8 cellular contexts compared by ENCODE assay signal in genomic region chr7:6705959-6706665, GRCh38. TPM values are rescaled to one million over a fixed set of nuclear protein-coding genes. Genes with fewer than 3 reads are reported as not detected.
DNase-seq lines count a peak whose midpoint lies in the region; ATAC-seq, FAIRE-seq and TF ChIP-seq lines count a peak whose summit lies in the region.

No MANE protein-coding gene starts in this region.

- peaks cover 12% of the 10 kb centered on the region for H3K4me1 ChIP-seq in Karpas-422 (ENCODE audit: low read length)
- peaks cover 18 to 24% of the 10 kb centered on the region in 2 donors for H3K4me1 ChIP-seq in thyroid gland

- peaks cover 25% of the 10 kb centered on the region for H3K9me3 Mint-ChIP-seq in activated CD4-positive, alpha-beta memory T cell treated with anti-CD3 and anti-CD28 coated beads for 36 hours
- H3K9me3 Mint-ChIP-seq in naive B cell: peaks cover 0 to 4% (median 0%) of the 10 kb centered on the region in 7 donors

- peak; percentile 19 to 20 for ATAC-seq in naive B cell (ENCODE audit: low read depth in 2 of 2)

- no peaks in the 10 kb centered on the region for H3K27me3 Mint-ChIP-seq in activated CD4-positive, alpha-beta memory T cell treated with anti-CD3 and anti-CD28 coated beads for 36 hours
- peaks cover 0 to 6% (median 0%) of the 10 kb centered on the region in 3 donors for H3K27me3 Mint-ChIP-seq in naive B cell

- H3K4me2 ChIP-seq in Karpas-422 (ENCODE audit: low read depth, low read length, poor library complexity, severe bottlenecking): peak overlapping the region; percentile 76

- no peak; the same call in 1 of the 2 replicates for TF ChIP-seq POLR2A in H54 (IDR thresholded peaks at IDR 0.05; ENCODE audit: low read depth, low read length)
- TF ChIP-seq POLR2A in thyroid gland (IDR thresholded peaks at IDR 0.05): no peak

- H3K4me3 ChIP-seq in Karpas-422 (ENCODE audit: low read length) (peak overlapping the region; percentile 99), epithelial cell of proximal tubule (ENCODE audit: low read depth, low read length) (peak overlapping the region; percentile 99), thyroid gland (replicated peaks in 1 of 3) (peak overlapping the region; percentile 81 to 98 (median 88))

- TF ChIP-seq CTCF in GM10266 (IDR thresholded peaks at IDR 0.05; ENCODE audit: control insufficient read depth, insufficient read depth, low read depth, missing control alignments) (no peak), epithelial cell of proximal tubule (conservative IDR thresholded peaks at IDR 0.05; ENCODE audit: low read depth, low read length) (no peak), thyroid gland (IDR thresholded peaks at IDR 0.05) (no peak)

- peak overlapping the region; percentile 80 for H3K27ac Mint-ChIP-seq in activated CD4-positive, alpha-beta memory T cell treated with anti-CD3 and anti-CD28 coated beads for 36 hours
- H3K27ac Mint-ChIP-seq in naive B cell: peak overlapping the region; percentile 69 to 92 (median 90)

- intact Hi-C loops in activated CD4-positive, alpha-beta memory T cell treated with anti-CD3 and anti-CD28 coated beads for 36 hours (cut with micrococcal nuclease): loop anchor here (2.0 to 10.0 kb wide), 3 partner anchors 13 to 479 kb away; partner anchors contain the start of genes C1GALT1 and INTS15
- intact Hi-C loops in thyroid gland (cut with DNase I): loop anchor here (10.0 kb wide), 2 partner anchors 51 to 121 kb away; no protein-coding TSS in a partner anchor

- H3K79me2 ChIP-seq in Karpas-422 (ENCODE audit: low read length): peaks cover 50% of the 10 kb centered on the region

- DNase-seq in GM10266 (ENCODE audit: extremely low spot score) (peak; percentile 36), H54 (ENCODE audit: insufficient read length, low spot score) (peak; percentile 32), Karpas-422 (peak; percentile 67), epithelial cell of proximal tubule (ENCODE audit: low read depth) (no peak), naive B cell (no peak), thyroid gland (peak; percentile 35 to 45), DMS79 treated with DMSO at 0.1 percent for 48 hours (lab: John Stamatoyannopoulos, UW) (no peak)
- DNase-seq in activated CD4-positive, alpha-beta memory T cell treated with anti-CD3 and anti-CD28 coated beads for 36 hours: peak; percentile 48

- H3K36me3 Mint-ChIP-seq in activated CD4-positive, alpha-beta memory T cell treated with anti-CD3 and anti-CD28 coated beads for 36 hours: peaks cover 34% of the 10 kb centered on the region
- H3K36me3 Mint-ChIP-seq in naive B cell: peaks cover 15 to 29% of the 10 kb centered on the region in 2 donors

- H3K27me3 ChIP-seq in Karpas-422 (ENCODE audit: low read length): no peaks in the 10 kb centered on the region
- H3K27me3 ChIP-seq in thyroid gland: no peaks in the 10 kb centered on the region

- peak overlapping the region; percentile 98 for H3K9ac ChIP-seq in Karpas-422 (ENCODE audit: low read length)

- WGBS in thyroid gland, 2 donors: 1 to 3% methylated on average over 17 to 30 of the region's 47 CpGs

- H3K36me3 ChIP-seq in Karpas-422 (ENCODE audit: insufficient read depth, low read length) (peaks cover 41% of the 10 kb centered on the region), thyroid gland (peaks cover 10 to 14% of the 10 kb centered on the region in 2 donors)

- POLR2A ChIA-PET in activated CD4-positive, alpha-beta memory T cell treated with anti-CD3 and anti-CD28 coated beads for 36 hours (lab: Charles Lee): no interaction called here

- CTCF ChIA-PET in activated CD4-positive, alpha-beta memory T cell treated with anti-CD3 and anti-CD28 coated beads for 36 hours (lab: Charles Lee): no interaction called here

- H3K4me1 Mint-ChIP-seq in activated CD4-positive, alpha-beta memory T cell treated with anti-CD3 and anti-CD28 coated beads for 36 hours (ENCODE audit: low read depth): peaks cover 41% of the 10 kb centered on the region
- H3K4me1 Mint-ChIP-seq in naive B cell: peaks cover 43 to 55% (median 54%) of the 10 kb centered on the region in 3 donors

- H3K9me2 ChIP-seq in Karpas-422 (replicated peaks; ENCODE audit: insufficient read depth, low read length): no peaks in the 10 kb centered on the region

- H4K20me1 ChIP-seq in Karpas-422 (ENCODE audit: insufficient read depth, low read depth, low read length): no peaks in the 10 kb centered on the region

- H2AFZ ChIP-seq in Karpas-422 (ENCODE audit: low read length): no peak overlapping the region

- H3K27ac ChIP-seq in Karpas-422 (ENCODE audit: low read length) (peak overlapping the region; percentile 36), thyroid gland (peak overlapping the region; percentile 11 to 80 (median 37))

- H3K9me3 ChIP-seq in Karpas-422 (ENCODE audit: low read length): peaks cover 34% of the 10 kb centered on the region
- no peaks in the 10 kb centered on the region for H3K9me3 ChIP-seq in thyroid gland

- no peak for FAIRE-seq in H54 (lab: Jason Lieb, UNC)

- peak overlapping the region; percentile 83 for H3K4me3 Mint-ChIP-seq in activated CD4-positive, alpha-beta memory T cell treated with anti-CD3 and anti-CD28 coated beads for 36 hours
- H3K4me3 Mint-ChIP-seq in naive B cell: peak overlapping the region; percentile 88 to 96 (median 92)

RNA-seq across cellular contexts. Expression of gene ZNF12, which starts 0.6 kb away (rescaled TPM):
- 29.0 and 34.4 TPM in 2 replicates for total RNA-seq in Karpas-422 (2014; rRNA removed; shearing (Covaris generic); ENCODE audit: low replicate concordance)
- total RNA-seq in activated CD4-positive, alpha-beta memory T cell treated with anti-CD3 and anti-CD28 coated beads for 36 hours: 10 to 100 TPM; 14.9 to 15.2 TPM
- 8.0 and 12.5 TPM in 2 replicates for total RNA-seq in epithelial cell of proximal tubule
- 10 to 100 TPM; 12.8 to 30.7 (median 22.9) TPM for polyA plus RNA-seq in naive B cell (ENCODE audit: low read depth in 6 of 6)
- 10 to 100 TPM; 29.2 to 43.9 (median 31.4) TPM for total RNA-seq in thyroid gland

RNA-seq across cellular contexts. Expression of gene RSPH10B2, which starts 47.8 kb away (rescaled TPM):
- total RNA-seq in Karpas-422 (2014; rRNA removed; shearing (Covaris generic); ENCODE audit: low replicate concordance): 5.2 TPM in 1 of 2 replicates, not detected in the other
- total RNA-seq in activated CD4-positive, alpha-beta memory T cell treated with anti-CD3 and anti-CD28 coated beads for 36 hours: under 1 TPM; 0.24 to 0.43 TPM
- total RNA-seq in epithelial cell of proximal tubule (0.07 and 0.23 TPM in 2 replicates), thyroid gland (1 to 10 TPM in 1 of 4 donors, under 1 TPM in 2, not detected in 1; 0.21 to 2.6 (median 0.27) TPM)
- polyA plus RNA-seq in naive B cell (ENCODE audit: low read depth in 6 of 6): under 1 TPM in 1 of 6 donors, not detected in 5; 0.08 TPM

Comparison
In these comparisons a context has a peak if more than half of its experiments do, and no peak if none do; other contexts are left out.
1. DNase-seq: peak in GM10266 (single experiment), H54 (single experiment), Karpas-422 (single experiment), activated CD4-positive, alpha-beta memory T cell treated with anti-CD3 and anti-CD28 coated beads for 36 hours (single experiment) and thyroid gland (2 of 2); none in epithelial cell of proximal tubule (single experiment), naive B cell (single experiment) and DMS79 treated with DMSO at 0.1 percent for 48 hours (single experiment).
2. Peak in every context shown above with its lines, with median percentiles within 50 percentile points of each other: H3K4me3 ChIP-seq.